28 cellular contexts compared by ENCODE assay signal in genomic region chr15:67021455-67021854, GRCh38. TPM values are rescaled to one million over a fixed set of nuclear protein-coding genes. Genes with fewer than 3 reads are reported as not detected.
DNase-seq lines count a peak whose midpoint lies in the region; ATAC-seq and TF ChIP-seq lines count a peak whose summit lies in the region.
"Had no signal": no experiment of that assay in that cellular context is flagged by ENCODE, and none has a peak within 500 bp of the region (broad histone marks: within the 10 kb centered on the region; RNA-seq: fewer than 3 reads in every experiment).

No MANE protein-coding gene starts in this region.

- POLR2A ChIA-PET in PC-3 (lab: Charles Lee; ENCODE audit: unreplicated experiment) = no interaction called here

- no peak overlapping the region for H3K27ac Mint-ChIP-seq in endodermal cell
- H3K27ac Mint-ChIP-seq: activated CD4-positive, alpha-beta T cell treated with anti-CD3 and anti-CD28 coated beads for 36 hours; activated naive CD8-positive, alpha-beta T cell treated with anti-CD3 and anti-CD28 coated beads, Interleukin-2, amount 50 U/mL, for 24 hours; activated T-cell treated with anti-CD3 and anti-CD28 coated beads, Interleukin-2, amount 50 U/mL, for 24 hours; dendritic cell treated with granulocyte-macrophage colony-stimulating factor and Interleukin-4, amounts not matched to agents 40 ng/mL and 50 ng/mL, for 4 days; nephron progenitor cell; stimulated activated memory B cell treated with anti-CD40 and anti-IgM and Interleukin-4, amounts not matched to agents 10 μg/mL and 1 μg/mL and 100 μg/mL, for 72 hours had no signal

- H3F3A ChIP-seq in PC-3 (ENCODE audit: low read length, unreplicated experiment) = peaks cover 8% of the 10 kb centered on the region

- H2AFZ ChIP-seq in PC-3 (ENCODE audit: low read length) (no peak overlapping the region), osteoblast (ENCODE audit: low read length) (peak overlapping the region; percentile 44)
- H2AFZ ChIP-seq: parathyroid adenoma had no signal

- H3K9me3 ChIP-seq in PC-3 (ENCODE audit: low read length) (no peaks in the 10 kb centered on the region), endodermal cell (ENCODE audit: control insufficient read depth, low read length) (no peaks in the 10 kb centered on the region), osteoblast (ENCODE audit: low read depth, low read length) (no peaks in the 10 kb centered on the region)
- H3K9me3 ChIP-seq: right atrium auricular region, upper lobe of right lung had no signal

- H3K4me1 ChIP-seq in PC-3 (ENCODE audit: insufficient read depth, low read length) (peaks cover 41% of the 10 kb centered on the region), endodermal cell (ENCODE audit: control insufficient read depth, insufficient read depth, low read length) (no peaks in the 10 kb centered on the region), osteoblast (ENCODE audit: insufficient read depth, low read length) (peaks cover 30% of the 10 kb centered on the region)

- peak; percentile 4; the same call in 1 of the 2 replicates for ATAC-seq in PC-3
- no peak for ATAC-seq in GM21576 (IDR thresholded peaks at IDR 0.05; ENCODE audit: unreplicated experiment)
- ATAC-seq: activated CD4-positive, alpha-beta T cell treated with anti-CD3 and anti-CD28 coated beads for 36 hours; activated naive CD8-positive, alpha-beta T cell treated with anti-CD3 and anti-CD28 coated beads, Interleukin-2, amount 50 U/mL, for 24 hours; GM12878; stimulated activated memory B cell treated with anti-CD40 and anti-IgM and Interleukin-4, amounts not matched to agents 10 μg/mL and 1 μg/mL and 100 μg/mL, for 72 hours; upper lobe of right lung had no signal

- H3K9me3 Mint-ChIP-seq in endodermal cell = no peaks in the 10 kb centered on the region
- H3K9me3 Mint-ChIP-seq: activated naive CD8-positive, alpha-beta T cell treated with anti-CD3 and anti-CD28 coated beads, Interleukin-2, amount 50 U/mL, for 24 hours; activated T-cell treated with anti-CD3 and anti-CD28 coated beads, Interleukin-2, amount 50 U/mL, for 24 hours; dendritic cell treated with granulocyte-macrophage colony-stimulating factor and Interleukin-4, amounts not matched to agents 40 ng/mL and 50 ng/mL, for 4 days; nephron progenitor cell; stimulated activated memory B cell treated with anti-CD40 and anti-IgM and Interleukin-4, amounts not matched to agents 10 μg/mL and 1 μg/mL and 100 μg/mL, for 72 hours had no signal

- H3K4me3 ChIP-seq in H7 (ENCODE audit: insufficient read depth, low read depth, low read length) (no peak overlapping the region), PC-3 (ENCODE audit: low read length) (no peak overlapping the region), endodermal cell (ENCODE audit: low read length) (no peak overlapping the region), osteoblast (ENCODE audit: insufficient read depth, low read length) (no peak overlapping the region), coronary artery (no peak overlapping the region)
- H3K4me3 ChIP-seq: GM12878, right atrium auricular region, upper lobe of right lung had no signal

- H3K4me2 ChIP-seq in PC-3 (ENCODE audit: low read length) (peak overlapping the region; percentile 21), osteoblast (ENCODE audit: insufficient read depth, low read length) (no peak overlapping the region)

- H4K20me1 ChIP-seq in PC-3 (ENCODE audit: low read length) (no peaks in the 10 kb centered on the region), osteoblast (ENCODE audit: insufficient read depth, low read length) (no peaks in the 10 kb centered on the region)

- H3K79me2 ChIP-seq in PC-3 (ENCODE audit: low read length) (no peaks in the 10 kb centered on the region), osteoblast (ENCODE audit: insufficient read depth, low read length) (no peaks in the 10 kb centered on the region)
- H3K79me2 ChIP-seq: parathyroid adenoma had no signal

- H3K27me3 ChIP-seq in H7 (ENCODE audit: control insufficient read depth, insufficient read depth, low read length) (no peaks in the 10 kb centered on the region), PC-3 (ENCODE audit: low read length) (no peaks in the 10 kb centered on the region), endodermal cell (ENCODE audit: control insufficient read depth, insufficient read depth, low read length, poor library complexity, severe bottlenecking) (no peaks in the 10 kb centered on the region), osteoblast (ENCODE audit: insufficient read depth, low read length) (no peaks in the 10 kb centered on the region)
- H3K27me3 ChIP-seq: right atrium auricular region, upper lobe of right lung had no signal

- H3K9ac ChIP-seq in PC-3 (ENCODE audit: low read length) = no peak overlapping the region
- H3K9ac ChIP-seq in endodermal cell (ENCODE audit: extremely low read depth, low read length, poor library complexity, severe bottlenecking) = no peak overlapping the region
- H3K9ac ChIP-seq: parathyroid adenoma had no signal

- CTCF ChIA-PET in PC-3 (lab: Charles Lee) = no interaction called here

- BruUV-seq in PC-3 (replicated peaks; lab: Mats Ljungman, UMichigan) = no TSS peak

- H3K27me3 Mint-ChIP-seq in endodermal cell (ENCODE audit: insufficient read depth) = peaks cover 26% of the 10 kb centered on the region
- H3K27me3 Mint-ChIP-seq: activated naive CD8-positive, alpha-beta T cell treated with anti-CD3 and anti-CD28 coated beads, Interleukin-2, amount 50 U/mL, for 24 hours had no signal

- TF ChIP-seq CTCF in PC-3 (conservative IDR thresholded peaks at IDR 0.05; ENCODE audit: low read depth, low read length) (no peak), endodermal cell (conservative IDR thresholded peaks at IDR 0.05) (no peak), osteoblast (IDR thresholded peaks at IDR 0.05; ENCODE audit: extremely low read depth, low read depth, low read length) (no peak), coronary artery (IDR thresholded peaks at IDR 0.05) (no peak)

- intact Hi-C loops in PC-3 (cut with micrococcal nuclease) = loop anchor here (5.0 kb wide), 1 partner anchor 46 kb away; the partner anchor contains the start of gene SMAD3

- no peaks in the 10 kb centered on the region for H3K9me2 ChIP-seq in PC-3 (replicated peaks; ENCODE audit: low read length)

- peaks cover 6% of the 10 kb centered on the region for H3K4me1 Mint-ChIP-seq in endodermal cell

- DNase-seq in H7 (peak; percentile 68), PC-3 (peak; percentile 72), endodermal cell (peak; percentile 77), osteoblast (ENCODE audit: insufficient read length, low spot score, missing footprints) (no peak), coronary artery (ENCODE audit: low spot score) (no peak)
- no peak for DNase-seq in activated CD4-positive, alpha-beta T cell treated with anti-CD3 and anti-CD28 coated beads for 48 hours
- DNase-seq: activated CD4-positive, alpha-beta T cell treated with anti-CD3 and anti-CD28 coated beads for 36 hours; activated CD8-positive, alpha-beta memory T cell treated with anti-CD3 and anti-CD28 coated beads for 24 hours; activated gamma-delta T cell treated with Interleukin-2 at 50 U/mL for 16 hours; activated naive CD8-positive, alpha-beta T cell treated with anti-CD3 and anti-CD28 coated beads, Interleukin-2, amount 50 U/mL, for 24 hours; activated T-cell treated with anti-CD3 and anti-CD28 coated beads, Interleukin-2, amount 50 U/mL, for 24 hours; central memory CD4-positive, alpha-beta T cell; DND-41; hypothalamus; kidney; NCI-H2029 treated with DMSO at 0.1 percent for 48 hours; NCI-H2227 treated with DMSO at 0.1 percent for 48 hours; nephron progenitor cell; stimulated activated CD4-positive, alpha-beta T cell treated with anti-CD3 and anti-CD28 coated beads, Interleukin-4, amount 100 ng/mL, for 24 hours; substantia nigra; upper lobe of right lung had no signal

- H3K36me3 ChIP-seq in H7 (replicated peaks; ENCODE audit: control insufficient read depth, insufficient read depth, low read length) (no peaks in the 10 kb centered on the region), PC-3 (ENCODE audit: low read depth, low read length) (no peaks in the 10 kb centered on the region), endodermal cell (ENCODE audit: control insufficient read depth, insufficient read depth, low read length) (no peaks in the 10 kb centered on the region), osteoblast (ENCODE audit: insufficient read depth, low read length) (no peaks in the 10 kb centered on the region)
- H3K36me3 ChIP-seq: right atrium auricular region, upper lobe of right lung had no signal

- H3K4me3 Mint-ChIP-seq in endodermal cell = no peak overlapping the region
- H3K4me3 Mint-ChIP-seq: activated CD4-positive, alpha-beta T cell treated with anti-CD3 and anti-CD28 coated beads for 36 hours; activated naive CD8-positive, alpha-beta T cell treated with anti-CD3 and anti-CD28 coated beads, Interleukin-2, amount 50 U/mL, for 24 hours; activated T-cell treated with anti-CD3 and anti-CD28 coated beads, Interleukin-2, amount 50 U/mL, for 24 hours; CD14-positive monocyte; dendritic cell treated with granulocyte-macrophage colony-stimulating factor and Interleukin-4, amounts not matched to agents 40 ng/mL and 50 ng/mL, for 4 days; nephron progenitor cell; stimulated activated memory B cell treated with anti-CD40 and anti-IgM and Interleukin-4, amounts not matched to agents 10 μg/mL and 1 μg/mL and 100 μg/mL, for 72 hours had no signal

- H3K27ac ChIP-seq in PC-3 (ENCODE audit: low read length) (no peak overlapping the region), endodermal cell (ENCODE audit: low read depth, low read length) (no peak overlapping the region), osteoblast (ENCODE audit: low read depth, low read length) (no peak overlapping the region), coronary artery (no peak overlapping the region)
- H3K27ac ChIP-seq: parathyroid adenoma, right atrium auricular region, upper lobe of right lung had no signal

- no peaks in the 10 kb centered on the region for H3K36me3 Mint-ChIP-seq in endodermal cell (ENCODE audit: low read depth)
- H3K36me3 Mint-ChIP-seq: stimulated activated memory B cell treated with anti-CD40 and anti-IgM and Interleukin-4, amounts not matched to agents 10 μg/mL and 1 μg/mL and 100 μg/mL, for 72 hours had no signal

RNA-seq across cellular contexts. Expression of gene SMAD3, which starts 43.9 kb away (rescaled TPM):
- 29.2 and 30.8 TPM in 2 replicates for total RNA-seq in H7 (2014; rRNA removed; shearing (Covaris generic))
- total RNA-seq in PC-3 (2014; rRNA removed) = 75.6 and 86.4 TPM in 2 replicates
- total RNA-seq in endodermal cell = 1 to 10 TPM; 7.8 to 9.6 TPM
- 36.7 TPM for polyA plus RNA-seq in endodermal cell (2013, experiment 1 of 2)
- 35.6 TPM for polyA plus RNA-seq in endodermal cell (2013, experiment 2 of 2)
- 41.8 and 60.1 TPM in 2 replicates for total RNA-seq in osteoblast

Comparison
In these comparisons a context has a peak if more than half of its experiments do, and no peak if none do; other contexts are left out.
1. DNase-seq: peak in H7 (single experiment), PC-3 (single experiment) and endodermal cell (single experiment); none in osteoblast (single experiment), activated CD4-positive, alpha-beta T cell treated with anti-CD3 and anti-CD28 coated beads for 48 hours (single experiment) and coronary artery (single experiment).